Comparison of ENCODE assay signal across 9 cellular contexts in genomic region chr10:43816351-43817321, GRCh38.
DNase-seq lines count a peak whose midpoint lies in the region; ATAC-seq and TF ChIP-seq lines count a peak whose summit lies in the region.
"Had no signal": no experiment of that assay in that cellular context is flagged by ENCODE, and none has a peak within 500 bp of the region (broad histone marks: within the 10 kb centered on the region; RNA-seq: fewer than 3 reads in every experiment).

No MANE protein-coding gene starts in this region.

- no peak overlapping the region for H2BK120ac ChIP-seq in H9 (ENCODE audit: low read depth, low read length, poor library complexity, severe bottlenecking)

- no CpG with 5 or more reads among the region's 10 CpGs for WGBS in H9 (ENCODE audit: extremely low coverage, insufficient read length, low lambda C conversion rate)

- H4K91ac ChIP-seq in H9 (ENCODE audit: insufficient read length, low read depth, low read length), result no peak overlapping the region

- H3K4me1 Mint-ChIP-seq in H9, result peaks cover 7% of the 10 kb centered on the region in 2 experiments; a peak in 2 of 4 replicates

- H3K79me2 ChIP-seq in H9 (ENCODE audit: insufficient read depth, low read length), result no peaks in the 10 kb centered on the region

- H3K4me2 ChIP-seq in H9 (ENCODE audit: insufficient read depth, insufficient read length, low read length), result no peak overlapping the region

- no peak overlapping the region for H2AK5ac ChIP-seq in H9 (ENCODE audit: insufficient read length, low read length)

- no peaks in the 10 kb centered on the region for H4K20me1 ChIP-seq in H9 (ENCODE audit: control insufficient read depth, insufficient read depth, insufficient read length)

- no peak overlapping the region for H3K4me3 Mint-ChIP-seq in H9

- H3K56ac ChIP-seq in H9 (ENCODE audit: insufficient read length, low read depth, low read length), result no peak overlapping the region

- H4K8ac ChIP-seq in H9 (replicated peaks; ENCODE audit: insufficient read length, low read depth, low read length), result no peak overlapping the region

- H3K4me1 ChIP-seq in H9 (ENCODE audit: insufficient read depth, low read length), result no peaks in the 10 kb centered on the region

- H3K9ac ChIP-seq in H9 (ENCODE audit: extremely low read depth, insufficient read length, low read length), result no peak overlapping the region

- H3K27ac ChIP-seq in H9 (ENCODE audit: insufficient read length, low read depth, low read length), result no peak overlapping the region

- H3K36me3 Mint-ChIP-seq in H9 (ENCODE audit: insufficient read depth in 1 of 3, low read depth in 3 of 3), result no peaks in the 10 kb centered on the region

- H3K27ac Mint-ChIP-seq in H9, result no peak overlapping the region; a peak in 2 of 7 replicates

- H3K14ac ChIP-seq in H9 (ENCODE audit: insufficient read depth, low read length), result no peak overlapping the region

- no peak overlapping the region for H2BK15ac ChIP-seq in H9 (ENCODE audit: low read depth, low read length)

- TF ChIP-seq CTCF in GM20000 (IDR thresholded peaks at IDR 0.05; ENCODE audit: extremely low read depth, missing control alignments) (no peak), H9 (conservative IDR thresholded peaks at IDR 0.05) (no peak)

- no peaks in the 10 kb centered on the region for H3K79me1 ChIP-seq in H9 (ENCODE audit: insufficient read depth, low read depth, low read length, poor library complexity, severe bottlenecking)

- no peak overlapping the region for H2BK12ac ChIP-seq in H9 (ENCODE audit: insufficient read length, low read depth, low read length)

- H3K23me2 ChIP-seq in H9 (ENCODE audit: insufficient read length, low read depth, low read length, poor library complexity, severe bottlenecking), result no peaks in the 10 kb centered on the region

- no peak overlapping the region for H3K23ac ChIP-seq in H9 (ENCODE audit: insufficient read length, low read depth, low read length)

- no peaks in the 10 kb centered on the region for H3K9me3 ChIP-seq in H9 (ENCODE audit: control insufficient read depth, low read depth, low read length)

- H3K9me3 Mint-ChIP-seq in H9, result no peaks in the 10 kb centered on the region; a peak in 1 of 5 replicates

- H3K18ac ChIP-seq in H9 (ENCODE audit: insufficient read length, low read depth, low read length), result no peak overlapping the region

- no peak overlapping the region for H4K5ac ChIP-seq in H9 (ENCODE audit: insufficient read length, low read depth, low read length)

- H3K27me3 Mint-ChIP-seq in H9 (ENCODE audit: low read depth), result no peaks in the 10 kb centered on the region

- intact Hi-C loops in Right ventricle myocardium superior (cut with DNase I), result no loop called here

- ATAC-seq in HG03575 (IDR thresholded peaks at IDR 0.05; ENCODE audit: extremely low read depth, insufficient number of reproducible peaks, low FRiP score, unreplicated experiment) (peak; percentile 89), Right ventricle myocardium superior (ENCODE audit: poor library complexity) (peak; percentile 94)
- ATAC-seq: HCT116 had no signal

- DNase-seq in CD1c-positive myeloid dendritic cell (ENCODE audit: extremely low spot score) (peak; percentile 36), GM20000 (ENCODE audit: low spot score) (peak; percentile 78), Right ventricle myocardium superior (no peak), NCI-H1436 treated with DMSO at 0.1 percent for 48 hours (lab: John Stamatoyannopoulos, UW) (no peak), H9 (no peak)
- peak in 2 of 3 experiments; percentile 33 to 49 for DNase-seq in activated CD8-positive, alpha-beta memory T cell treated with anti-CD3 and anti-CD28 coated beads for 48 hours (ENCODE audit: low read depth in 2 of 3, low spot score in 2 of 3)
- DNase-seq in stimulated activated CD4-positive, alpha-beta T cell treated with anti-CD3 and anti-CD28 coated beads, TNF-alpha, amount 100 ng/mL, for 48 hours (ENCODE audit: low read depth in 3 of 3), result peak; percentile 44 to 70 (median 63)

- no peak overlapping the region for H2AFZ ChIP-seq in H9 (ENCODE audit: low read length)

- no peak overlapping the region for H3T11ph ChIP-seq in H9 (ENCODE audit: low read length)

- H3K4ac ChIP-seq in H9 (ENCODE audit: low read depth, low read length), result no peak overlapping the region

- no peak overlapping the region for H2BK20ac ChIP-seq in H9 (ENCODE audit: low read depth, low read length, poor library complexity, severe bottlenecking)

- H3K27me3 ChIP-seq in H9 (ENCODE audit: insufficient read depth, low read length), result no peaks in the 10 kb centered on the region

- no peak overlapping the region for H2BK5ac ChIP-seq in H9 (ENCODE audit: insufficient read length, low read length)

Comparison
In these comparisons a context has a peak if more than half of its experiments do, and no peak if none do; other contexts are left out.
1. DNase-seq: peak in CD1c-positive myeloid dendritic cell (single experiment), GM20000 (single experiment), activated CD8-positive, alpha-beta memory T cell treated with anti-CD3 and anti-CD28 coated beads for 48 hours (2 of 3) and stimulated activated CD4-positive, alpha-beta T cell treated with anti-CD3 and anti-CD28 coated beads, TNF-alpha, amount 100 ng/mL, for 48 hours (3 of 3); none in Right ventricle myocardium superior (single experiment), NCI-H1436 treated with DMSO at 0.1 percent for 48 hours (single experiment) and H9 (single experiment).